Comparison of ENCODE assay signal across 16 cellular contexts in genomic region chr12:1837541-1838206, GRCh38. TPM values are rescaled to one million over a fixed set of nuclear protein-coding genes. Genes with fewer than 3 reads are reported as not detected.
DNase-seq lines count a peak whose midpoint lies in the region; ATAC-seq and TF ChIP-seq lines count a peak whose summit lies in the region.
"Had no signal": no experiment of that assay in that cellular context is flagged by ENCODE, and none has a peak within 500 bp of the region (broad histone marks: within the 10 kb centered on the region; RNA-seq: fewer than 3 reads in every experiment).

No MANE protein-coding gene starts in this region.

- no peaks in the 10 kb centered on the region for H3K36me3 Mint-ChIP-seq in Caco-2 (ENCODE audit: insufficient read depth, unreplicated experiment)
- H3K36me3 Mint-ChIP-seq in endodermal cell (ENCODE audit: low read depth), result no peaks in the 10 kb centered on the region
- no peaks in the 10 kb centered on the region for H3K36me3 Mint-ChIP-seq in osteocyte (ENCODE audit: unreplicated experiment)
- no peaks in the 10 kb centered on the region for H3K36me3 Mint-ChIP-seq in progenitor cell of endocrine pancreas (ENCODE audit: insufficient read depth)

- H3K27ac ChIP-seq in endodermal cell (ENCODE audit: low read depth, low read length) (peak overlapping the region; percentile 77), gastroesophageal sphincter (no peak overlapping the region)
- H3K27ac ChIP-seq: esophagus muscularis mucosa, Peyer's patch had no signal

- 78 to 88% methylated on average over 8 to 12 of the region's 12 CpGs for WGBS in endodermal cell (ENCODE audit: insufficient coverage in 1 of 2, insufficient read length in 1 of 2), 2 experiments
- WGBS in gastroesophageal sphincter (ENCODE audit: low coverage in 1 of 2), 2 donors, result 69 to 72% methylated on average over 5 to 7 of the region's 12 CpGs

- H3K9me3 Mint-ChIP-seq in Caco-2 (ENCODE audit: unreplicated experiment), result no peaks in the 10 kb centered on the region
- H3K9me3 Mint-ChIP-seq in endodermal cell, result no peaks in the 10 kb centered on the region
- H3K9me3 Mint-ChIP-seq in osteocyte (ENCODE audit: unreplicated experiment), result no peaks in the 10 kb centered on the region
- H3K9me3 Mint-ChIP-seq in progenitor cell of endocrine pancreas (ENCODE audit: low read depth), result no peaks in the 10 kb centered on the region
- H3K9me3 Mint-ChIP-seq: activated CD8-positive, alpha-beta T cell treated with anti-CD3 and anti-CD28 coated beads for 36 hours had no signal

- H3K4me3 Mint-ChIP-seq in Caco-2 (ENCODE audit: unreplicated experiment) (no peak overlapping the region), endodermal cell (no peak overlapping the region), osteocyte (ENCODE audit: unreplicated experiment) (no peak overlapping the region), progenitor cell of endocrine pancreas (ENCODE audit: low read depth) (no peak overlapping the region)
- H3K4me3 Mint-ChIP-seq: activated CD8-positive, alpha-beta T cell treated with anti-CD3 and anti-CD28 coated beads for 36 hours had no signal

- POLR2A ChIA-PET in Caco-2 (lab: Charles Lee), result no interaction called here

- CTCF ChIA-PET in Caco-2 (lab: Charles Lee), result interaction anchor here (2.0 kb wide), 1 partner anchor 103 kb away, joined by 4 read pairs; no protein-coding TSS in a partner anchor

- H3K4me1 ChIP-seq in Caco-2 (peaks cover 11% of the 10 kb centered on the region), endodermal cell (ENCODE audit: control insufficient read depth, insufficient read depth, low read length) (no peaks in the 10 kb centered on the region), gastroesophageal sphincter (no peaks in the 10 kb centered on the region)
- H3K4me1 ChIP-seq: esophagus muscularis mucosa, Peyer's patch had no signal

- intact Hi-C loops in Caco-2 (cut with micrococcal nuclease; ENCODE audit: unreplicated experiment), result no loop called here

- no peak overlapping the region for H3K4me3 ChIP-seq in Caco-2 (ENCODE audit: low read depth, low read length)
- no peak overlapping the region for H3K4me3 ChIP-seq in endodermal cell (ENCODE audit: low read length)
- no peak overlapping the region for H3K4me3 ChIP-seq in gastroesophageal sphincter
- H3K4me3 ChIP-seq: esophagus muscularis mucosa, Peyer's patch had no signal

- peaks cover 12% of the 10 kb centered on the region for H3K4me1 Mint-ChIP-seq in Caco-2 (ENCODE audit: low read depth, unreplicated experiment)
- H3K4me1 Mint-ChIP-seq in endodermal cell, result peaks cover 4% of the 10 kb centered on the region
- H3K4me1 Mint-ChIP-seq in osteocyte (ENCODE audit: unreplicated experiment), result peaks cover 25% of the 10 kb centered on the region
- peaks cover 8% of the 10 kb centered on the region for H3K4me1 Mint-ChIP-seq in progenitor cell of endocrine pancreas (ENCODE audit: low read depth)

- TF ChIP-seq EP300 in gastroesophageal sphincter (IDR thresholded peaks at IDR 0.05), result no peak

- H3K9me3 ChIP-seq in Caco-2 (no peaks in the 10 kb centered on the region), endodermal cell (ENCODE audit: control insufficient read depth, low read length) (no peaks in the 10 kb centered on the region), gastroesophageal sphincter (no peaks in the 10 kb centered on the region)
- H3K9me3 ChIP-seq: esophagus muscularis mucosa, Peyer's patch had no signal

- no TSS peak for BruUV-seq in Caco-2 (replicated peaks; lab: Mats Ljungman, UMichigan)

- H3K27ac Mint-ChIP-seq in Caco-2 (ENCODE audit: unreplicated experiment) (no peak overlapping the region), endodermal cell (no peak overlapping the region), osteocyte (ENCODE audit: unreplicated experiment) (peak overlapping the region; percentile 64), progenitor cell of endocrine pancreas (no peak overlapping the region)
- H3K27ac Mint-ChIP-seq: activated CD8-positive, alpha-beta T cell treated with anti-CD3 and anti-CD28 coated beads for 36 hours had no signal

- TF ChIP-seq POLR2A in gastroesophageal sphincter (IDR thresholded peaks at IDR 0.05), result no peak

- ATAC-seq in gastroesophageal sphincter (no peak), GM18870 (IDR thresholded peaks at IDR 0.05; ENCODE audit: unreplicated experiment) (no peak), GM21786 (IDR thresholded peaks at IDR 0.05; ENCODE audit: unreplicated experiment) (no peak)
- ATAC-seq: activated CD8-positive, alpha-beta T cell treated with anti-CD3 and anti-CD28 coated beads for 36 hours had no signal

- DNase-seq in Caco-2 (peak; percentile 37 to 65), RPMI7951 (ENCODE audit: low read depth) (peak; percentile 40), endodermal cell (no peak), osteocyte (ENCODE audit: extremely low spot score, unreplicated experiment) (no peak), progenitor cell of endocrine pancreas (ENCODE audit: low spot score, unreplicated experiment) (no peak)
- DNase-seq: activated CD8-positive, alpha-beta T cell treated with anti-CD3 and anti-CD28 coated beads for 36 hours; activated gamma-delta T cell; central memory CD4-positive, alpha-beta T cell had no signal

- H3K36me3 ChIP-seq in Caco-2 (ENCODE audit: control insufficient read depth, insufficient read depth, low read length) (no peaks in the 10 kb centered on the region), endodermal cell (ENCODE audit: control insufficient read depth, insufficient read depth, low read length) (no peaks in the 10 kb centered on the region), gastroesophageal sphincter (no peaks in the 10 kb centered on the region)
- H3K36me3 ChIP-seq: esophagus muscularis mucosa, Peyer's patch had no signal

- TF ChIP-seq CTCF in Caco-2 (IDR thresholded peaks at IDR 0.05; ENCODE audit: insufficient read depth in 1 of 2, low read depth in 1 of 2, low read length in 1 of 2, severe bottlenecking in 1 of 2, unreplicated experiment in 1 of 2), result no peak
- no peak for TF ChIP-seq CTCF in endodermal cell (conservative IDR thresholded peaks at IDR 0.05)
- TF ChIP-seq CTCF in osteocyte (IDR thresholded peaks at IDR 0.05), result no peak
- TF ChIP-seq CTCF in gastroesophageal sphincter (IDR thresholded peaks at IDR 0.05), result no peak
- no peak for TF ChIP-seq CTCF in progenitor cell of endocrine pancreas (IDR thresholded peaks at IDR 0.05; ENCODE audit: unreplicated experiment)

- H3K27me3 Mint-ChIP-seq in Caco-2 (ENCODE audit: insufficient read depth, unreplicated experiment) (peaks cover 19% of the 10 kb centered on the region), endodermal cell (ENCODE audit: insufficient read depth) (peaks cover 12% of the 10 kb centered on the region), osteocyte (ENCODE audit: unreplicated experiment) (peaks cover 15% of the 10 kb centered on the region), progenitor cell of endocrine pancreas (peaks cover 34% of the 10 kb centered on the region)

- H3K9ac ChIP-seq in endodermal cell (ENCODE audit: extremely low read depth, low read length, poor library complexity, severe bottlenecking), result no peak overlapping the region
- H3K9ac ChIP-seq: parathyroid adenoma had no signal

- H3K27me3 ChIP-seq in Caco-2 (replicated peaks; ENCODE audit: control insufficient read depth, insufficient read depth, low read length) (no peaks in the 10 kb centered on the region; the same call in none of the 2 replicates), endodermal cell (ENCODE audit: control insufficient read depth, insufficient read depth, low read length, poor library complexity, severe bottlenecking) (peaks cover 7% of the 10 kb centered on the region), gastroesophageal sphincter (peaks cover 37% of the 10 kb centered on the region)
- H3K27me3 ChIP-seq: Peyer's patch had no signal

RNA-seq across cellular contexts. Expression of gene LRTM2, which starts 17.3 kb away (rescaled TPM):
- total RNA-seq in Caco-2 (2022) (0.51 TPM in 1 of 2 replicates, not detected in the other), endodermal cell (under 1 TPM; 0.40 TPM), osteocyte (not detected in 2 replicates), gastroesophageal sphincter (not detected), progenitor cell of endocrine pancreas (0.48 and 0.53 TPM in 2 replicates)
- not detected in 2 replicates for total RNA-seq in RPMI7951 (2014; rRNA removed; shearing (Covaris generic))
- 0.25 TPM for polyA plus RNA-seq in endodermal cell (2013, experiment 1 of 2)
- polyA plus RNA-seq in endodermal cell (2013, experiment 2 of 2), result not detected
- total RNA-seq: activated CD8-positive, alpha-beta T cell treated with anti-CD3 and anti-CD28 coated beads for 36 hours; G401; NCI-H460; Peyer's patch had no signal

Comparison
In these comparisons a context has a peak if more than half of its experiments do, and no peak if none do; other contexts are left out.
1. DNase-seq: peak in Caco-2 (2 of 2) and RPMI7951 (single experiment); none in endodermal cell (single experiment), osteocyte (single experiment) and progenitor cell of endocrine pancreas (single experiment).